In the genomic region with DNA sequence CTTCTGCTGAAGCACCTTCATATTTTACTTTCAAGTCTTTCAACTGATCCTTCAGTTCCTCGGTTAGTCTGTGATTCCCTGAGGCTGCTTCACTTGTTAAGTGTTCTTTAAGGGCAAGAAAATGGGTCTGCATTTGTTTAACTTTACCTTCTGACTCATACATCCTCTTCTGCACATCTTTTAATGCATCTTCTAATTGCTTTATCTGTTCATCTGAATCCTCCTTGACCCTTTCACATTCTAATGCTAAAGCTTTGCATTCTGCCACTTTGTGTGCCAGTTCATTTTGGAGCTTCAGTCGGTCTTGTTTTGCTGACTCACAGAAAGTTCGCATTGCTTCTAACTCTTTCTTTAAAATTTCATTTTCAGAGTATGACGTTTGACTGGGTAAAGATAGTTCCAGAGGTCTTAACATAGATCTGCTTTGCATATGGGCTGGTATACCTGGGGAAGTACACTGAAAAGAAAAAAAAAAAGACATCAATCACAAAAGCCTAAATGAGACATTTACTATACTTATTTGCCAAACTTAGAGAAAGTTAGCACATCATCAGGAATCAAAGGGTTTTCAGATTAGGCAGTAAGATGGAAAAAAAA, we compare ENCODE assay signal across 14 cellular contexts.
A peak's percentile ranks its signal among the peaks of the same experiment; 100 is the strongest.
DNase-seq lines count a peak whose midpoint lies in the region; ATAC-seq and TF ChIP-seq lines count a peak whose summit lies in the region.
"Had no signal": no experiment of that assay in that cellular context is flagged by ENCODE, and none has a peak within 500 bp of the region (broad histone marks: within the 10 kb centered on the region; RNA-seq: fewer than 3 reads in every experiment).

No MANE protein-coding gene starts in this region.

- H3K9me3 ChIP-seq in A673 (ENCODE audit: low read depth, low read length, poor library complexity, severe bottlenecking) (no peaks in the 10 kb centered on the region), mucosa of descending colon (no peaks in the 10 kb centered on the region)
- H3K9me3 ChIP-seq: SJSA1, stomach had no signal

- CTCF ChIA-PET in A673 (lab: Charles Lee), result no interaction called here

- DNase-seq in A673 (ENCODE audit: low spot score) (peak; percentile 9), GM19240 (ENCODE audit: insufficient read length, low spot score) (peak; percentile 5), lower leg skin (ENCODE audit: low spot score in 2 of 2) (no peak), mucosa of descending colon (no peak), AG20443 (ENCODE audit: low spot score) (no peak)
- DNase-seq in activated CD4-positive, alpha-beta T cell treated with anti-CD3 and anti-CD28 coated beads, Interleukin-2, amount 50 U/mL, for 48 hours, result no peak
- DNase-seq: hippocampal formation; NCI-H524; stimulated activated CD4-positive, alpha-beta T cell treated with anti-CD3 and anti-CD28 coated beads, Interleukin-4, amount 100 ng/mL, for 1 hour; stomach had no signal

- TF ChIP-seq CTCF in A673 (conservative IDR thresholded peaks at IDR 0.05; ENCODE audit: low read depth, low read length) (no peak), lower leg skin (IDR thresholded peaks at IDR 0.05) (no peak), mucosa of descending colon (IDR thresholded peaks at IDR 0.05) (no peak)

- no peak overlapping the region for H3K27ac ChIP-seq in A673 (ENCODE audit: low read depth, low read length, poor library complexity, severe bottlenecking)
- H3K27ac ChIP-seq: SJSA1, stomach had no signal

- 79 to 81% methylated on average over 4 of the region's 4 CpGs for WGBS in lower leg skin, 2 donors

- TF ChIP-seq POLR2A in lower leg skin (IDR thresholded peaks at IDR 0.05), result no peak

- no peaks in the 10 kb centered on the region for H3K27me3 ChIP-seq in A673 (replicated peaks; ENCODE audit: insufficient read depth, low read depth, low read length, poor library complexity)
- H3K27me3 ChIP-seq: SJSA1, stomach had no signal

- H3K36me3 ChIP-seq in A673 (ENCODE audit: insufficient read depth, low read length, poor library complexity, severe bottlenecking) (no peaks in the 10 kb centered on the region), mucosa of descending colon (ENCODE audit: low read depth) (no peaks in the 10 kb centered on the region)

- BruUV-seq in A673 (replicated peaks; lab: Mats Ljungman, UMichigan), result no TSS peak

- H3K4me3 ChIP-seq in A673 (ENCODE audit: low read depth, low read length, poor library complexity, severe bottlenecking), result no peak overlapping the region
- H3K4me3 ChIP-seq in lower leg skin (ENCODE audit: low read depth, poor library complexity, severe bottlenecking), result no peak overlapping the region
- no peak overlapping the region for H3K4me3 ChIP-seq in mucosa of descending colon
- H3K4me3 ChIP-seq: SJSA1, stomach had no signal

- ATAC-seq in HG02642 (IDR thresholded peaks at IDR 0.05; ENCODE audit: poor library complexity, unreplicated experiment) (peak; percentile 75), HG03565 (IDR thresholded peaks at IDR 0.05; ENCODE audit: unreplicated experiment) (peak; percentile 76), mucosa of descending colon (no peak)
- ATAC-seq: activated CD4-positive, CD25-positive, alpha-beta regulatory T cell treated with anti-CD3 and anti-CD28 coated beads, Interleukin-2, amount 50 U/mL, for 24 hours had no signal

- POLR2A ChIA-PET in A673 (lab: Charles Lee; ENCODE audit: low non-redundant PET), result no interaction called here

- peaks cover 19% of the 10 kb centered on the region for H3K4me1 ChIP-seq in A673 (ENCODE audit: insufficient read depth, low read length, poor library complexity, severe bottlenecking)
- peaks cover 19% of the 10 kb centered on the region for H3K4me1 ChIP-seq in mucosa of descending colon (ENCODE audit: low read depth)

- intact Hi-C loops in A673 (cut with micrococcal nuclease; ENCODE audit: unreplicated experiment) (no loop called here), lower leg skin (cut with DNase I; ENCODE audit: low total_unique reads) (no loop called here), mucosa of descending colon (cut with DNase I, micrococcal nuclease) (no loop called here)

Comparison
In these comparisons a context has a peak if more than half of its experiments do, and no peak if none do; other contexts are left out.
1. DNase-seq: peak in A673 (single experiment) and GM19240 (single experiment); none in lower leg skin (0 of 2), activated CD4-positive, alpha-beta T cell treated with anti-CD3 and anti-CD28 coated beads, Interleukin-2, amount 50 U/mL, for 48 hours (0 of 2), mucosa of descending colon (0 of 3) and AG20443 (single experiment).